In genomic region chr14:104115691-104116543, GRCh38 we compare ENCODE assay signal across 10 cellular contexts. TPM values are rescaled to one million over a fixed set of nuclear protein-coding genes. Genes with fewer than 3 reads are reported as not detected.
DNase-seq lines count a peak whose midpoint lies in the region; ATAC-seq and TF ChIP-seq lines count a peak whose summit lies in the region.
"Had no signal": no experiment of that assay in that cellular context is flagged by ENCODE, and none has a peak within 500 bp of the region (broad histone marks: within the 10 kb centered on the region; RNA-seq: fewer than 3 reads in every experiment).

No MANE protein-coding gene starts in this region.

- H3K36me3 ChIP-seq in ES-I3 (ENCODE audit: insufficient read depth, low read length) (no peaks in the 10 kb centered on the region), right atrium auricular region (no peaks in the 10 kb centered on the region), gastroesophageal sphincter (no peaks in the 10 kb centered on the region)

- H3K9me3 ChIP-seq in ES-I3 (ENCODE audit: control insufficient read depth, insufficient read depth, low read length) (no peaks in the 10 kb centered on the region), T-helper 17 cell (ENCODE audit: control insufficient read depth, low read length, poor library complexity, severe bottlenecking) (no peaks in the 10 kb centered on the region), right atrium auricular region (no peaks in the 10 kb centered on the region), gastroesophageal sphincter (peaks cover 0 to under 1% (median 0%) of the 10 kb centered on the region in 3 donors)

- intact Hi-C loops in sciatic nerve (cut with DNase I): no loop called here

- no peak for TF ChIP-seq POLR2A in gastroesophageal sphincter (IDR thresholded peaks at IDR 0.05)

- H3K27me3 Mint-ChIP-seq in T-helper 17 cell: peaks cover 35% of the 10 kb centered on the region

- H3K36me3 Mint-ChIP-seq in T-helper 17 cell (ENCODE audit: low read depth): no peaks in the 10 kb centered on the region

- H3K4me1 Mint-ChIP-seq in T-helper 17 cell: peaks cover 5% of the 10 kb centered on the region

- DNase-seq in T-helper 17 cell: peak in 1 of 3 donors; percentile 3
- no peak for DNase-seq in right atrium auricular region (ENCODE audit: low spot score)
- DNase-seq in sciatic nerve (ENCODE audit: low spot score): peak; percentile 54
- DNase-seq in putamen (ENCODE audit: low spot score): no peak
- no peak for DNase-seq in DMS 273 (lab: John Stamatoyannopoulos, UW; ENCODE audit: unreplicated experiment)
- DNase-seq: stimulated activated naive CD4-positive, alpha-beta T cell had no signal

- peak overlapping the region; percentile 46; the same call in 1 of the 2 replicates for H3K9ac ChIP-seq in ES-I3 (ENCODE audit: low read depth, low read length)

- no peak for TF ChIP-seq EP300 in gastroesophageal sphincter (IDR thresholded peaks at IDR 0.05)

- TF ChIP-seq CTCF in right atrium auricular region (IDR thresholded peaks at IDR 0.05) (no peak), gastroesophageal sphincter (IDR thresholded peaks at IDR 0.05) (no peak)

- no peak overlapping the region for H3K27ac Mint-ChIP-seq in T-helper 17 cell

- no peaks in the 10 kb centered on the region for H3K4me1 ChIP-seq in ES-I3 (ENCODE audit: insufficient read depth, low read length)
- H3K4me1 ChIP-seq in right atrium auricular region: peaks cover 0 to 20% of the 10 kb centered on the region in 2 donors
- H3K4me1 ChIP-seq in gastroesophageal sphincter: peaks cover 0 to 21% (median 14%) of the 10 kb centered on the region in 3 donors

- ATAC-seq in T-helper 17 cell: no peak
- ATAC-seq in sciatic nerve: no peak
- no peak for ATAC-seq in gastroesophageal sphincter
- no peak for ATAC-seq in GM18519 (IDR thresholded peaks at IDR 0.05; ENCODE audit: low FRiP score, unreplicated experiment)

- H3K27ac ChIP-seq in right atrium auricular region (no peak overlapping the region), gastroesophageal sphincter (no peak overlapping the region)

- no peaks in the 10 kb centered on the region for H3K27me3 ChIP-seq in right atrium auricular region
- peaks cover 87% of the 10 kb centered on the region for H3K27me3 ChIP-seq in gastroesophageal sphincter

- H3K4me3 ChIP-seq in right atrium auricular region (peak overlapping the region; percentile 39 to 50), gastroesophageal sphincter (peak overlapping the region in 1 of 2 donors; percentile 50)

- H3K4me3 Mint-ChIP-seq in T-helper 17 cell: peak overlapping the region; percentile 75

- WGBS in gastroesophageal sphincter (ENCODE audit: low coverage in 1 of 2), 2 donors: 54% methylated on average over 6 of the region's 20 CpGs; no CpG with 5 or more reads in 1 of the 2 donors

RNA-seq across cellular contexts. Expression of gene KIF26A, which starts 22.5 kb away (rescaled TPM):
- total RNA-seq in T-helper 17 cell (1 to 10 TPM; 3.9 to 4.7 TPM), right atrium auricular region (10 to 100 TPM in 1 of 2 donors, 1 to 10 TPM in 1; 5.6 to 14.1 TPM), sciatic nerve (10.4 TPM), gastroesophageal sphincter (1 to 10 TPM; 2.2 to 6.9 (median 2.9) TPM)

RNA-seq across cellular contexts. Expression of gene ASPG, which starts 30.4 kb away (rescaled TPM):
- not detected for total RNA-seq in T-helper 17 cell
- 100 to 1,000 TPM in 1 of 2 donors, 10 to 100 TPM in 1; 78.5 to 161 TPM for total RNA-seq in right atrium auricular region
- 4.6 TPM for total RNA-seq in sciatic nerve
- total RNA-seq in gastroesophageal sphincter: 1 to 10 TPM in 1 of 4 donors, under 1 TPM in 1, not detected in 2; 0.13 to 1.1 TPM
- total RNA-seq: lung microvascular endothelial cell had no signal

Comparison
In these comparisons a context has a peak if more than half of its experiments do, and no peak if none do; other contexts are left out.
1. RNA of gene ASPG, which starts 30.4 kb away (total RNA-seq): 78.5 to 161 TPM in right atrium auricular region; 4.6 TPM in sciatic nerve (single experiment), 0.13 to 1.1 TPM in gastroesophageal sphincter and not detected in T-helper 17 cell; every median in the first group is over 10 times any median in the second.